ENCODE assay signal across 10 cellular contexts in genomic region chr14:106662947-106663346, GRCh38.
DNase-seq lines count a peak whose midpoint lies in the region; ATAC-seq and TF ChIP-seq lines count a peak whose summit lies in the region.
"Had no signal": no experiment of that assay in that cellular context is flagged by ENCODE, and none has a peak within 500 bp of the region (broad histone marks: within the 10 kb centered on the region; RNA-seq: fewer than 3 reads in every experiment).

No MANE protein-coding gene starts in this region.

- no peak overlapping the region for H3K4me3 ChIP-seq in BLaER1
- H3K4me3 ChIP-seq in CD4-positive, alpha-beta memory T cell (ENCODE audit: low read length in 2 of 2): no peak overlapping the region
- H3K4me3 ChIP-seq in SK-N-MC: no peak overlapping the region
- H3K4me3 ChIP-seq in esophagus muscularis mucosa: no peak overlapping the region

- TF ChIP-seq POLR2A in esophagus muscularis mucosa (IDR thresholded peaks at IDR 0.05; ENCODE audit: low read depth): no peak

- H3K27ac Mint-ChIP-seq in CD4-positive, alpha-beta memory T cell: peak overlapping the region in 4 of 7 donors; percentile 0 to 79 (median 12)

- no peak overlapping the region for H3K4me3 Mint-ChIP-seq in CD4-positive, alpha-beta memory T cell

- peaks cover 0 to 3% of the 10 kb centered on the region in 2 donors for H3K27me3 Mint-ChIP-seq in CD4-positive, alpha-beta memory T cell

- peak overlapping the region; percentile 19; the same call in 1 of the 2 replicates for H3K4me2 ChIP-seq in BLaER1

- H3K36me3 Mint-ChIP-seq in CD4-positive, alpha-beta memory T cell: no peaks in the 10 kb centered on the region

- peak in 1 of 5 donors; percentile 9 for DNase-seq in CD4-positive, alpha-beta memory T cell
- no peak for DNase-seq in SK-N-MC (ENCODE audit: low read depth, low spot score)
- DNase-seq in esophagus muscularis mucosa (ENCODE audit: extremely low spot score): peak; percentile 24
- no peak for DNase-seq in GM20000 (ENCODE audit: low spot score)
- no peak for DNase-seq in left lobe of liver (ENCODE audit: low spot score)
- DNase-seq: NCI-H1048, NCI-H226 had no signal

- no peak for TF ChIP-seq EP300 in esophagus muscularis mucosa (IDR thresholded peaks at IDR 0.05)

- intact Hi-C loops in CD4-positive, alpha-beta memory T cell (cut with micrococcal nuclease): loop anchor here (2.0 to 5.0 kb wide), 2 partner anchors 59 to 104 kb away; no protein-coding TSS in a partner anchor
- intact Hi-C loops in esophagus muscularis mucosa (cut with DNase I): no loop called here

- CTCF ChIA-PET in CD4-positive, alpha-beta memory T cell (lab: Charles Lee; ENCODE audit: partially characterized antibody): interaction anchor here (0.7 to 5.9 kb wide), 11 partner anchors 9 to 168 kb away, joined by 3 to 23 read pairs (median 4); no protein-coding TSS in a partner anchor

- H3K9ac ChIP-seq in BLaER1 (no peak overlapping the region), SK-N-MC (ENCODE audit: insufficient read length) (no peak overlapping the region)

- no peaks in the 10 kb centered on the region for H3K36me3 ChIP-seq in BLaER1
- H3K36me3 ChIP-seq in CD4-positive, alpha-beta memory T cell (ENCODE audit: insufficient read depth, low read length): no peaks in the 10 kb centered on the region
- H3K36me3 ChIP-seq in SK-N-MC (ENCODE audit: insufficient read depth, low read length): no peaks in the 10 kb centered on the region
- H3K36me3 ChIP-seq in esophagus muscularis mucosa: no peaks in the 10 kb centered on the region

- H3K4me1 ChIP-seq in BLaER1 (peaks cover 50% of the 10 kb centered on the region), esophagus muscularis mucosa (no peaks in the 10 kb centered on the region)
- peaks cover 7% of the 10 kb centered on the region for H3K4me1 ChIP-seq in CD4-positive, alpha-beta memory T cell (ENCODE audit: insufficient read depth, low read length)

- H3K27me3 ChIP-seq in BLaER1 (no peaks in the 10 kb centered on the region), esophagus muscularis mucosa (peaks cover 0 to 16% (median 0%) of the 10 kb centered on the region in 4 donors)
- H3K27me3 ChIP-seq in CD4-positive, alpha-beta memory T cell (ENCODE audit: insufficient read depth, low read length): no peaks in the 10 kb centered on the region

- no peaks in the 10 kb centered on the region; the same call in 1 of the 2 replicates for H3K9me3 ChIP-seq in BLaER1
- no peaks in the 10 kb centered on the region for H3K9me3 ChIP-seq in CD4-positive, alpha-beta memory T cell (ENCODE audit: control insufficient read depth in 1 of 2, low read length in 2 of 2)
- no peaks in the 10 kb centered on the region for H3K9me3 ChIP-seq in SK-N-MC (ENCODE audit: low read depth, low read length)
- no peaks in the 10 kb centered on the region for H3K9me3 ChIP-seq in esophagus muscularis mucosa

- POLR2A ChIA-PET in CD4-positive, alpha-beta memory T cell (lab: Charles Lee; ENCODE audit: partially characterized antibody): no interaction called here

- ATAC-seq in GM19023 (IDR thresholded peaks at IDR 0.05; ENCODE audit: unreplicated experiment) (no peak), left lobe of liver (no peak)
- ATAC-seq: HCT116 had no signal

- H3K4me1 Mint-ChIP-seq in CD4-positive, alpha-beta memory T cell: peaks cover 11 to 21% (median 16%) of the 10 kb centered on the region in 4 donors

- H4K20me1 ChIP-seq in BLaER1: no peaks in the 10 kb centered on the region

- WGBS in esophagus muscularis mucosa: 62% methylated on average over 3 of the region's 3 CpGs

- H3K27ac ChIP-seq in BLaER1 (peak overlapping the region; percentile 35; the same call in 1 of the 2 replicates), SK-N-MC (peak overlapping the region; percentile 65), esophagus muscularis mucosa (replicated peaks in 1 of 4) (no peak overlapping the region)
- no peak overlapping the region for H3K27ac ChIP-seq in CD4-positive, alpha-beta memory T cell (ENCODE audit: low read depth, low read length)

- TF ChIP-seq CTCF in esophagus muscularis mucosa (IDR thresholded peaks at IDR 0.05) (no peak), GM20000 (IDR thresholded peaks at IDR 0.05; ENCODE audit: extremely low read depth, missing control alignments) (no peak)

- peaks cover 0 to 7% (median 2%) of the 10 kb centered on the region in 8 donors for H3K9me3 Mint-ChIP-seq in CD4-positive, alpha-beta memory T cell

Comparison
In these comparisons a context has a peak if more than half of its experiments do, and no peak if none do; other contexts are left out.
1. H3K27ac ChIP-seq: peak in BLaER1 (single experiment) and SK-N-MC (single experiment); none in CD4-positive, alpha-beta memory T cell (single experiment) and esophagus muscularis mucosa (0 of 4).